Comparison of ENCODE assay signal across 30 cellular contexts in the genomic region with DNA sequence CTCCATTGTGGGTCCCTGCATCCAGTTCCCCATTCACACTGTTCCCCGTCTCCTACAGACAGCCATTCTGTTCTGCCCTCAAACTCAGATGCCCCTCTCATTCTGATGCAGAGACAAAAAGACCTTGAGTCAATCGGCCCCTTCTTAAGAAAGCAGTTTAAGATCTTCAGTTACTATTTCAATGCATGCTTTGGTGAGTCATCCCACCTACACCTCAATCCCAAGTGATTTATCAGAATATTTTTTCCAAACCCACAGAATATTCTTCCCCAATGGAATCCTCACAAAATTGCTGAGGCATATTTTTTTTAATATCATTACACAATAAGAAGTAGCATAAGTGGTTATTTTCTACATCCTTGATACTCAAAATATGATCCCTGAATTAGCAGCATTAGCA.
DNase-seq lines count a peak whose midpoint lies in the region; ATAC-seq, FAIRE-seq and TF ChIP-seq lines count a peak whose summit lies in the region.
"Had no signal": no experiment of that assay in that cellular context is flagged by ENCODE, and none has a peak within 500 bp of the region (broad histone marks: within the 10 kb centered on the region; RNA-seq: fewer than 3 reads in every experiment).

No MANE protein-coding gene starts in this region.

- in situ Hi-C loops in K562 (cut with MboI): no loop called here

- CTCF ChIA-PET in K562 (lab: Yijun Ruan, JAX; ENCODE audit: low intra/inter-chr PET ratio): no interaction called here

- no peak for FAIRE-seq in K562 (lab: Jason Lieb, UNC)
- FAIRE-seq: frontal cortex, GM18507 had no signal

- H3K27me3 Mint-ChIP-seq in type B pancreatic cell: no peaks in the 10 kb centered on the region

- H3K4me3 ChIP-seq in ACC112 (ENCODE audit: low read depth, low read length) (peak overlapping the region; percentile 38; the same call in 1 of the 2 replicates), K562 (no peak overlapping the region)
- H3K4me3 ChIP-seq in effector memory CD4-positive, alpha-beta T cell (ENCODE audit: insufficient read depth, low read depth, low read length, poor library complexity, severe bottlenecking): no peak overlapping the region
- H3K4me3 ChIP-seq: BLaER1 treated with 17β-estradiol and CSF1 and Interleukin-3, amounts not matched to agents 10 nM and 100 nM; thyroid gland had no signal

- no peak for TF ChIP-seq EP300 in K562 (IDR thresholded peaks at IDR 0.05; ENCODE audit: low read length)

- no peaks in the 10 kb centered on the region for H3K36me3 ChIP-seq in ACC112 (ENCODE audit: insufficient read depth, low read length)
- no peaks in the 10 kb centered on the region for H3K36me3 ChIP-seq in K562 (ENCODE audit: control insufficient read depth, insufficient read depth, low read length)
- no peaks in the 10 kb centered on the region for H3K36me3 ChIP-seq in effector memory CD4-positive, alpha-beta T cell (ENCODE audit: control insufficient read depth, insufficient read depth, low read length)
- H3K36me3 ChIP-seq: BLaER1 treated with 17β-estradiol and CSF1 and Interleukin-3, amounts not matched to agents 10 nM and 100 nM; neutrophil; thyroid gland had no signal

- DNase-seq in HS-5 (ENCODE audit: low read depth) (peak; percentile 31), K562 (ENCODE audit: extremely low read depth in 1 of 4, low spot score in 3 of 4) (no peak), foreskin keratinocyte (peak in 1 of 2 donors; percentile 15), type B pancreatic cell (ENCODE audit: extremely low spot score, unreplicated experiment) (no peak)
- no peak for DNase-seq in effector memory CD4-positive, alpha-beta T cell
- no peak for DNase-seq in activated T-cell treated with anti-CD3 and anti-CD28 coated beads, Interleukin-2, amount 50 U/mL, for 1 hour
- DNase-seq: activated CD4-positive, alpha-beta T cell treated with anti-CD3 and anti-CD28 coated beads for 48 hours; activated CD8-positive, alpha-beta memory T cell treated with anti-CD3 and anti-CD28 coated beads, Interleukin-2, amount 10 ng/mL, durations not matched to agents 7 days and 5 days; Calu3; dermis blood vessel endothelial cell; H9; hippocampal formation; islet precursor cell; KBM-7; MV-4-11; NCI-H510A treated with DMSO at 0.1 percent for 48 hours; NK-92 treated with Interleukin-12 subunit alpha and Interleukin-12 subunit beta, amount 100 ng/mL, for 24 hours; SIG-M5; stimulated activated CD4-positive, alpha-beta T cell treated with anti-CD3 and anti-CD28 coated beads, Interleukin-4, amount 100 ng/mL, for 24 hours; stimulated activated naive CD8-positive, alpha-beta T cell treated with anti-CD3 and anti-CD28 coated beads, Interleukin-15, Interleukin-2, amounts not matched to agents 100 U/mL and 50 U/mL, for 24 hours; T-cell; thyroid gland had no signal

- H3K4me1 Mint-ChIP-seq in type B pancreatic cell (ENCODE audit: unreplicated experiment): no peaks in the 10 kb centered on the region
- H3K4me1 Mint-ChIP-seq: activated CD8-positive, alpha-beta memory T cell treated with anti-CD3 and anti-CD28 coated beads, Interleukin-2, amount 10 ng/mL, durations not matched to agents 7 days and 5 days; activated T-helper 17 cell treated with anti-CD3 and anti-CD28 coated beads, Interleukin-2, amount 50 U/mL, for 72 hours; T-cell had no signal

- H3K9me3 Mint-ChIP-seq in type B pancreatic cell: peaks cover 10% of the 10 kb centered on the region

- H3K27ac Mint-ChIP-seq in type B pancreatic cell: no peak overlapping the region
- H3K27ac Mint-ChIP-seq: activated CD8-positive, alpha-beta memory T cell treated with anti-CD3 and anti-CD28 coated beads, Interleukin-2, amount 10 ng/mL, durations not matched to agents 7 days and 5 days; activated T-helper 17 cell treated with anti-CD3 and anti-CD28 coated beads, Interleukin-2, amount 50 U/mL, for 72 hours; T-cell had no signal

- no peak overlapping the region for H3K27ac ChIP-seq in ACC112 (ENCODE audit: low read depth, low read length)
- no peak overlapping the region for H3K27ac ChIP-seq in K562 (ENCODE audit: extremely low read depth, low read depth, low read length)
- no peak overlapping the region for H3K27ac ChIP-seq in foreskin keratinocyte
- H3K27ac ChIP-seq in effector memory CD4-positive, alpha-beta T cell (ENCODE audit: insufficient read depth, low read length, poor library complexity, severe bottlenecking): no peak overlapping the region
- H3K27ac ChIP-seq: 22Rv1; BLaER1 treated with 17β-estradiol and CSF1 and Interleukin-3, amounts not matched to agents 10 nM and 100 nM; neutrophil; thyroid gland had no signal

- H3K4me1 ChIP-seq in ACC112 (ENCODE audit: control insufficient read depth, insufficient read depth, low read length, unreplicated experiment) (peaks cover 10% of the 10 kb centered on the region), K562 (replicated peaks in 1 of 2; ENCODE audit: control insufficient read depth in 2 of 2, insufficient read depth in 2 of 2, low read length in 2 of 2) (no peaks in the 10 kb centered on the region), foreskin keratinocyte (no peaks in the 10 kb centered on the region)
- no peaks in the 10 kb centered on the region for H3K4me1 ChIP-seq in effector memory CD4-positive, alpha-beta T cell (ENCODE audit: control insufficient read depth, insufficient read depth, low read length, poor library complexity, severe bottlenecking)
- H3K4me1 ChIP-seq: thyroid gland had no signal

- no peaks in the 10 kb centered on the region for H3K9me3 ChIP-seq in K562 (replicated peaks; ENCODE audit: control insufficient read depth, insufficient read depth, low read depth, low read length)
- H3K9me3 ChIP-seq in effector memory CD4-positive, alpha-beta T cell (ENCODE audit: control insufficient read depth, low read length): no peaks in the 10 kb centered on the region
- H3K9me3 ChIP-seq: neutrophil, thyroid gland had no signal

- no peak for TF ChIP-seq POLR2A in K562 (conservative IDR thresholded peaks at IDR 0.05)

- BruUV-seq in K562 (replicated peaks; lab: Mats Ljungman, UMichigan): no TSS peak

- H3K79me2 ChIP-seq in ACC112 (ENCODE audit: control insufficient read depth, insufficient read depth, low read length, unreplicated experiment) (no peaks in the 10 kb centered on the region), K562 (ENCODE audit: control insufficient read depth, insufficient read depth, low read length) (no peaks in the 10 kb centered on the region)

- H3K9me1 ChIP-seq in K562 (ENCODE audit: control insufficient read depth, insufficient read depth, low read length): no peaks in the 10 kb centered on the region

- H3K27me3 ChIP-seq in ACC112 (ENCODE audit: insufficient read depth, low read length): no peaks in the 10 kb centered on the region
- no peaks in the 10 kb centered on the region for H3K27me3 ChIP-seq in K562 (ENCODE audit: control insufficient read depth in 2 of 2, insufficient read depth in 2 of 2, low read length in 2 of 2)
- H3K27me3 ChIP-seq in foreskin keratinocyte: no peaks in the 10 kb centered on the region
- H3K27me3 ChIP-seq in effector memory CD4-positive, alpha-beta T cell (replicated peaks; ENCODE audit: control insufficient read depth, insufficient read depth, low read length, poor library complexity, severe bottlenecking): no peaks in the 10 kb centered on the region
- H3K27me3 ChIP-seq: BLaER1 treated with 17β-estradiol and CSF1 and Interleukin-3, amounts not matched to agents 10 nM and 100 nM; neutrophil; thyroid gland had no signal

- no peaks in the 10 kb centered on the region for H4K20me1 ChIP-seq in K562 (replicated peaks; ENCODE audit: control insufficient read depth, insufficient read depth, low read length)
- H4K20me1 ChIP-seq: BLaER1 treated with 17β-estradiol and CSF1 and Interleukin-3, amounts not matched to agents 10 nM and 100 nM had no signal

- 8% methylated on average over 2 of the region's 2 CpGs for WGBS in K562 (ENCODE audit: insufficient coverage, low coverage, missing lambda C conversion rate)

- POLR2A ChIA-PET in K562 (lab: Yijun Ruan, JAX): no interaction called here

- no peak overlapping the region for H3K9ac ChIP-seq in K562 (ENCODE audit: insufficient read depth in 1 of 2, low read depth in 2 of 2, low read length in 2 of 2)
- H3K9ac ChIP-seq: BLaER1 treated with 17β-estradiol and CSF1 and Interleukin-3, amounts not matched to agents 10 nM and 100 nM had no signal

- no peak for TF ChIP-seq RAD21 in K562 (CRISPR knock-in tag; conservative IDR thresholded peaks at IDR 0.05 in 1 of 2, IDR thresholded peaks at IDR 0.05 in 1 of 2)

- no peaks in the 10 kb centered on the region for H3K36me3 Mint-ChIP-seq in type B pancreatic cell
- H3K36me3 Mint-ChIP-seq: activated CD8-positive, alpha-beta memory T cell treated with anti-CD3 and anti-CD28 coated beads, Interleukin-2, amount 10 ng/mL, durations not matched to agents 7 days and 5 days had no signal

- no peak for ATAC-seq in K562
- ATAC-seq in foreskin keratinocyte: peak; percentile 26
- ATAC-seq in HG03342 (IDR thresholded peaks at IDR 0.05; ENCODE audit: unreplicated experiment): no peak
- ATAC-seq: activated CD8-positive, alpha-beta memory T cell treated with anti-CD3 and anti-CD28 coated beads, Interleukin-2, amount 10 ng/mL, durations not matched to agents 7 days and 5 days; activated T-helper 17 cell treated with anti-CD3 and anti-CD28 coated beads, Interleukin-2, amount 50 U/mL, for 72 hours; stimulated activated naive CD8-positive, alpha-beta T cell treated with anti-CD3 and anti-CD28 coated beads, Interleukin-15, Interleukin-2, amounts not matched to agents 100 U/mL and 50 U/mL, for 24 hours; T-cell had no signal

- H3K4me2 ChIP-seq in K562 (ENCODE audit: insufficient read depth, low read length): no peak overlapping the region

- intact Hi-C loops in K562 (cut with micrococcal nuclease): no loop called here

- no peak for TF ChIP-seq CTCF in K562 (IDR thresholded peaks at IDR 0.05 in 2 of 3, conservative IDR thresholded peaks at IDR 0.05 in 1 of 3; ENCODE audit: insufficient read depth in 2 of 3, low read depth in 1 of 3, low read length in 3 of 3)
- no peak for TF ChIP-seq CTCF in foreskin keratinocyte (conservative IDR thresholded peaks at IDR 0.05)
- no peak for TF ChIP-seq CTCF in type B pancreatic cell (conservative IDR thresholded peaks at IDR 0.05)

- H2AFZ ChIP-seq in ACC112 (ENCODE audit: low read length, unreplicated experiment) (no peak overlapping the region), K562 (ENCODE audit: low read depth, low read length) (no peak overlapping the region)

- no peak overlapping the region for H3K4me3 Mint-ChIP-seq in type B pancreatic cell
- H3K4me3 Mint-ChIP-seq: activated CD8-positive, alpha-beta memory T cell treated with anti-CD3 and anti-CD28 coated beads, Interleukin-2, amount 10 ng/mL, durations not matched to agents 7 days and 5 days; activated T-helper 17 cell treated with anti-CD3 and anti-CD28 coated beads, Interleukin-2, amount 50 U/mL, for 72 hours; H9; T-cell had no signal
